In the genomic region with DNA sequence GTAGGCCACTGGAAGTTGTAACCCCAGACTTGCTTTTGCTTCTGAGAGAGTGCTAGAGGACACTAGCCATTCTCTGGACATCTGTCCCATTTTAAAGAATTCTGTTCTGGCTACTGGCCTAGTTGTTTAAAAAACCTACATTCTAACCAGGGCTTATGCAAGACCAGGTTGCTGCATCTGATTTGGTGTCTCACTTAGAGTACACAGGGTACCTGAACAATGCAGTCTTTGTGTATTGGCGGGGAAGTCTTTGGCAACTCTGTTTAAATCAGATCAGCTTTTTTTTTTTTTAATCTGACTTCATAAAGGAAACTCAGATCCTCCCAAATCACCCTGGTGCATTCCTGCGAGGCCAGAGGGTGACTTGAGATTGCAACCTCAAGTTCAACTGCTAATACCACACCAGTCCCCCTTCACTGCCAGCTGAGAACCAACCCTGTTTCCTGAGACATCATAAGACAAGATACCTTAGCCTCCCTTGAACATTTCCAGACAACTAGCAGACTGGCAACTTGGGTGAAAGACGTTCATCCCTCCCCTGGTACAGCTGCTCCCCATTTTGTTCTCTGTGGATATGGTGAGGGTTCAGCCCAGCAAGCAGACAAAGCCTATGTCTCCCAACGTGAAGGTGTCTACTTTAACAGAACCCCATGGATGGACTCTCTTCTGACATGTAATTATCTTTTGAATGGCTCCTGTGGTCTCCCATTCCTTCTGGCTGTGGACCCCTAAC, we compare ENCODE assay signal across 1 cellular context.
TF ChIP-seq lines count a peak whose summit lies in the region.

No MANE protein-coding gene starts in this region.

TF ChIP-seq in HepG2, 621 proteins besides CTCF, POLR2A, EP300 and RAD21 (continued from another document):
- no peak for TF ChIP-seq HMGXB3 (CRISPR knock-in tag; IDR thresholded peaks at IDR 0.05; ENCODE audit: borderline replicate concordance)
- TF ChIP-seq ZNF580 (CRISPR knock-in tag; IDR thresholded peaks at IDR 0.05; ENCODE audit: borderline replicate concordance, low read depth), result 0 out of 2 replicates have a peak, but pooled peaks have one; percentile 6
- no peak for TF ChIP-seq DNMT1 (CRISPR knock-in tag; IDR thresholded peaks at IDR 0.05)
- TF ChIP-seq MTA1 (CRISPR knock-in tag; IDR thresholded peaks at IDR 0.05; ENCODE audit: borderline replicate concordance), result no peak
- TF ChIP-seq, protein P1, sequence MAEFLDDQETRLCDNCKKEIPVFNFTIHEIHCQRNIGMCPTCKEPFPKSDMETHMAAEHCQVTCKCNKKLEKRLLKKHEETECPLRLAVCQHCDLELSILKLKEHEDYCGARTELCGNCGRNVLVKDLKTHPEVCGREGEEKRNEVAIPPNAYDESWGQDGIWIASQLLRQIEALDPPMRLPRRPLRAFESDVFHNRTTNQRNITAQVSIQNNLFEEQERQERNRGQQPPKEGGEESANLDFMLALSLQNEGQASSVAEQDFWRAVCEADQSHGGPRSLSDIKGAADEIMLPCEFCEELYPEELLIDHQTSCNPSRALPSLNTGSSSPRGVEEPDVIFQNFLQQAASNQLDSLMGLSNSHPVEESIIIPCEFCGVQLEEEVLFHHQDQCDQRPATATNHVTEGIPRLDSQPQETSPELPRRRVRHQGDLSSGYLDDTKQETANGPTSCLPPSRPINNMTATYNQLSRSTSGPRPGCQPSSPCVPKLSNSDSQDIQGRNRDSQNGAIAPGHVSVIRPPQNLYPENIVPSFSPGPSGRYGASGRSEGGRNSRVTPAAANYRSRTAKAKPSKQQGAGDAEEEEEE (CRISPR knock-in tag; IDR thresholded peaks at IDR 0.05; ENCODE audit: borderline replicate concordance), result no peak
- TF ChIP-seq ZNF329 (CRISPR knock-in tag; IDR thresholded peaks at IDR 0.05; ENCODE audit: low read depth), result no peak
- TF ChIP-seq, protein P2, sequence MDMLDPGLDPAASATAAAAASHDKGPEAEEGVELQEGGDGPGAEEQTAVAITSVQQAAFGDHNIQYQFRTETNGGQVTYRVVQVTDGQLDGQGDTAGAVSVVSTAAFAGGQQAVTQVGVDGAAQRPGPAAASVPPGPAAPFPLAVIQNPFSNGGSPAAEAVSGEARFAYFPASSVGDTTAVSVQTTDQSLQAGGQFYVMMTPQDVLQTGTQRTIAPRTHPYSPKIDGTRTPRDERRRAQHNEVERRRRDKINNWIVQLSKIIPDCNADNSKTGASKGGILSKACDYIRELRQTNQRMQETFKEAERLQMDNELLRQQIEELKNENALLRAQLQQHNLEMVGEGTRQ (IDR thresholded peaks at IDR 0.05; ENCODE audit: low read depth, low read length), result no peak
- TF ChIP-seq, protein P2 (CRISPR knock-in tag; IDR thresholded peaks at IDR 0.05; ENCODE audit: borderline replicate concordance), result no peak
- TF ChIP-seq KMT2B (CRISPR knock-in tag; IDR thresholded peaks at IDR 0.05), result no peak
- no peak for TF ChIP-seq ISX (CRISPR knock-in tag; conservative IDR thresholded peaks at IDR 0.05)
- no peak for TF ChIP-seq SMARCE1 (IDR thresholded peaks at IDR 0.05; ENCODE audit: borderline replicate concordance)
- TF ChIP-seq ZNF383 (CRISPR knock-in tag; IDR thresholded peaks at IDR 0.05; ENCODE audit: borderline replicate concordance), result no peak
- TF ChIP-seq ZNF788 (CRISPR knock-in tag; IDR thresholded peaks at IDR 0.05; ENCODE audit: borderline replicate concordance), result no peak
- no peak for TF ChIP-seq ZNF34 (CRISPR knock-in tag; IDR thresholded peaks at IDR 0.05; ENCODE audit: borderline replicate concordance)
- TF ChIP-seq HHEX (CRISPR knock-in tag; IDR thresholded peaks at IDR 0.05), result no peak
- no peak for TF ChIP-seq ATAD3A (CRISPR knock-in tag; IDR thresholded peaks at IDR 0.05)
- TF ChIP-seq, protein P3, sequence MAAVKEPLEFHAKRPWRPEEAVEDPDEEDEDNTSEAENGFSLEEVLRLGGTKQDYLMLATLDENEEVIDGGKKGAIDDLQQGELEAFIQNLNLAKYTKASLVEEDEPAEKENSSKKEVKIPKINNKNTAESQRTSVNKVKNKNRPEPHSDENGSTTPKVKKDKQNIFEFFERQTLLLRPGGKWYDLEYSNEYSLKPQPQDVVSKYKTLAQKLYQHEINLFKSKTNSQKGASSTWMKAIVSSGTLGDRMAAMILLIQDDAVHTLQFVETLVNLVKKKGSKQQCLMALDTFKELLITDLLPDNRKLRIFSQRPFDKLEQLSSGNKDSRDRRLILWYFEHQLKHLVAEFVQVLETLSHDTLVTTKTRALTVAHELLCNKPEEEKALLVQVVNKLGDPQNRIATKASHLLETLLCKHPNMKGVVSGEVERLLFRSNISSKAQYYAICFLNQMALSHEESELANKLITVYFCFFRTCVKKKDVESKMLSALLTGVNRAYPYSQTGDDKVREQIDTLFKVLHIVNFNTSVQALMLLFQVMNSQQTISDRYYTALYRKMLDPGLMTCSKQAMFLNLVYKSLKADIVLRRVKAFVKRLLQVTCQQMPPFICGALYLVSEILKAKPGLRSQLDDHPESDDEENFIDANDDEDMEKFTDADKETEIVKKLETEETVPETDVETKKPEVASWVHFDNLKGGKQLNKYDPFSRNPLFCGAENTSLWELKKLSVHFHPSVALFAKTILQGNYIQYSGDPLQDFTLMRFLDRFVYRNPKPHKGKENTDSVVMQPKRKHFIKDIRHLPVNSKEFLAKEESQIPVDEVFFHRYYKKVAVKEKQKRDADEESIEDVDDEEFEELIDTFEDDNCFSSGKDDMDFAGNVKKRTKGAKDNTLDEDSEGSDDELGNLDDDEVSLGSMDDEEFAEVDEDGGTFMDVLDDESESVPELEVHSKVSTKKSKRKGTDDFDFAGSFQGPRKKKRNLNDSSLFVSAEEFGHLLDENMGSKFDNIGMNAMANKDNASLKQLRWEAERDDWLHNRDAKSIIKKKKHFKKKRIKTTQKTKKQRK (IDR thresholded peaks at IDR 0.05; ENCODE audit: low read length), result no peak
- TF ChIP-seq ELF4 (CRISPR knock-in tag; IDR thresholded peaks at IDR 0.05; ENCODE audit: borderline replicate concordance), result no peak
- TF ChIP-seq NR1H2 (CRISPR knock-in tag; IDR thresholded peaks at IDR 0.05; ENCODE audit: borderline replicate concordance, low read depth), result no peak
- TF ChIP-seq ETV5 (CRISPR knock-in tag; IDR thresholded peaks at IDR 0.05; ENCODE audit: borderline replicate concordance), result no peak
- no peak for TF ChIP-seq MAFF (IDR thresholded peaks at IDR 0.05; ENCODE audit: low read depth, low read length)
- no peak for TF ChIP-seq TRIM24 (CRISPR knock-in tag; IDR thresholded peaks at IDR 0.05)
- no peak for TF ChIP-seq ZNF672 (CRISPR knock-in tag; IDR thresholded peaks at IDR 0.05)
- no peak for TF ChIP-seq SYNCRIP (IDR thresholded peaks at IDR 0.05; ENCODE audit: insufficient read depth, low read depth, low read length)
- TF ChIP-seq ZNF713 (CRISPR knock-in tag; IDR thresholded peaks at IDR 0.05), result no peak
- TF ChIP-seq YEATS2 (CRISPR knock-in tag; IDR thresholded peaks at IDR 0.05; ENCODE audit: borderline replicate concordance), result no peak; the same call in 1 of the 2 replicates
- no peak for TF ChIP-seq ZFAT (CRISPR knock-in tag; conservative IDR thresholded peaks at IDR 0.05)
- no peak for TF ChIP-seq ZBTB33 (CRISPR knock-in tag; IDR thresholded peaks at IDR 0.05)
- TF ChIP-seq, protein P4, sequence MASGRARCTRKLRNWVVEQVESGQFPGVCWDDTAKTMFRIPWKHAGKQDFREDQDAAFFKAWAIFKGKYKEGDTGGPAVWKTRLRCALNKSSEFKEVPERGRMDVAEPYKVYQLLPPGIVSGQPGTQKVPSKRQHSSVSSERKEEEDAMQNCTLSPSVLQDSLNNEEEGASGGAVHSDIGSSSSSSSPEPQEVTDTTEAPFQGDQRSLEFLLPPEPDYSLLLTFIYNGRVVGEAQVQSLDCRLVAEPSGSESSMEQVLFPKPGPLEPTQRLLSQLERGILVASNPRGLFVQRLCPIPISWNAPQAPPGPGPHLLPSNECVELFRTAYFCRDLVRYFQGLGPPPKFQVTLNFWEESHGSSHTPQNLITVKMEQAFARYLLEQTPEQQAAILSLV (CRISPR knock-in tag; IDR thresholded peaks at IDR 0.05; ENCODE audit: borderline replicate concordance), result no peak
- no peak for TF ChIP-seq ZNF589 (CRISPR knock-in tag; conservative IDR thresholded peaks at IDR 0.05)
- TF ChIP-seq ZNF263 (CRISPR knock-in tag; IDR thresholded peaks at IDR 0.05), result no peak
- TF ChIP-seq ZNF335 (CRISPR knock-in tag; IDR thresholded peaks at IDR 0.05), result peak; percentile 75; the same call in 1 of the 2 replicates
- no peak for TF ChIP-seq ATF7-NPFF (CRISPR knock-in tag; IDR thresholded peaks at IDR 0.05; ENCODE audit: low read depth)
- peak; percentile 91 for TF ChIP-seq CEBPG (CRISPR knock-in tag; IDR thresholded peaks at IDR 0.05)
- no peak for TF ChIP-seq ZNF619 (CRISPR knock-in tag; IDR thresholded peaks at IDR 0.05)
- no peak for TF ChIP-seq ZBTB1 (CRISPR knock-in tag; IDR thresholded peaks at IDR 0.05; ENCODE audit: borderline replicate concordance)
- TF ChIP-seq NR0B2 (CRISPR knock-in tag; IDR thresholded peaks at IDR 0.05), result no peak
- peak; percentile 60; the same call in 1 of the 2 replicates for TF ChIP-seq ATM (IDR thresholded peaks at IDR 0.05; ENCODE audit: borderline replicate concordance)
- TF ChIP-seq ZFP82 (CRISPR knock-in tag; IDR thresholded peaks at IDR 0.05; ENCODE audit: borderline replicate concordance), result no peak
- TF ChIP-seq TAF1 (CRISPR knock-in tag; IDR thresholded peaks at IDR 0.05), result no peak
- TF ChIP-seq SRSF9 (IDR thresholded peaks at IDR 0.05; ENCODE audit: borderline replicate concordance, insufficient read depth, low read depth, low read length, poor library complexity, severe bottlenecking), result no peak
- TF ChIP-seq SIN3A (IDR thresholded peaks at IDR 0.05; ENCODE audit: borderline replicate concordance, low read depth, low read length), result no peak
- TF ChIP-seq, protein P5, sequence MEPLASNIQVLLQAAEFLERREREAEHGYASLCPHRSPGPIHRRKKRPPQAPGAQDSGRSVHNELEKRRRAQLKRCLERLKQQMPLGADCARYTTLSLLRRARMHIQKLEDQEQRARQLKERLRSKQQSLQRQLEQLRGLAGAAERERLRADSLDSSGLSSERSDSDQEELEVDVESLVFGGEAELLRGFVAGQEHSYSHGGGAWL (CRISPR knock-in tag; IDR thresholded peaks at IDR 0.05), result no peak
- no peak for TF ChIP-seq ZNF772 (CRISPR knock-in tag; IDR thresholded peaks at IDR 0.05)
- no peak for TF ChIP-seq ZNF317 (CRISPR knock-in tag; IDR thresholded peaks at IDR 0.05)
